In the genomic region with DNA sequence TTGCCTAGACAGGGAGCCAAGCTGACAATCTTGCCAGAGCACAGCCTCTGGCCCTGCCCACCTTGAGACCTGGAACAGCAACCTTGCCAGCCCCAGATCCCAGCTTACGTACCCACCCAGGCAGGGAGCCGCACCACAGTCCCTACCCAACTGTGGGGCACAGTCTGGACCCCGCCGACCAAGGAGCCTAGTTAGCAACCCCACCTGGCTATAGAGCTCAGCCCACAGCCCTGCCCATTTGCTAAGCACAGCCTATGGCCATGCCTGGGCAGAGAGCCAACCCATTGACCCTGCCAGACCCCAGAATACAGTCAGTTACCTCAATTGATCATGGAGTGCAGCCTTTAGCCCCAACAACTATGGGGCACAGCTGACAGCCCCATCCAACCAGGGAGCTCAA, we compare ENCODE assay signal across 17 cellular contexts.
DNase-seq lines count a peak whose midpoint lies in the region; ATAC-seq and TF ChIP-seq lines count a peak whose summit lies in the region.
"Had no signal": no experiment of that assay in that cellular context is flagged by ENCODE, and none has a peak within 500 bp of the region (broad histone marks: within the 10 kb centered on the region; RNA-seq: fewer than 3 reads in every experiment).

No MANE protein-coding gene starts in this region.

- no peak overlapping the region for H3K4me3 Mint-ChIP-seq in natural killer cell treated with Interleukin-12 subunit alpha and Interleukin-12 subunit beta and Interleukin-15 and Interleukin-18, amount 100 ng/mL, for 72 hours
- H3K4me3 Mint-ChIP-seq in natural killer cell (no peak overlapping the region), WTC11 (no peak overlapping the region)

- TF ChIP-seq CTCF in natural killer cell (IDR thresholded peaks at IDR 0.05), result no peak
- TF ChIP-seq CTCF in WTC11 (IDR thresholded peaks at IDR 0.05), result no peak
- no peak for TF ChIP-seq CTCF in ovary (IDR thresholded peaks at IDR 0.05)

- 92 to 98% (median 98%) methylated on average over 4 of the region's 4 CpGs for WGBS in ovary, 3 donors
- 96 to 97% methylated on average over 4 of the region's 4 CpGs for WGBS in aorta, 2 donors

- H3K4me3 ChIP-seq in ovary, result no peak overlapping the region
- H3K4me3 ChIP-seq in aorta (ENCODE audit: low read length in 2 of 2), result no peak overlapping the region
- H3K4me3 ChIP-seq: BLaER1 treated with 17β-estradiol and CSF1 and Interleukin-3, amounts not matched to agents 10 nM and 100 nM; PC-9 had no signal

- TF ChIP-seq EP300 in ovary (IDR thresholded peaks at IDR 0.05), result no peak

- TF ChIP-seq POLR2A in ovary (IDR thresholded peaks at IDR 0.05), result no peak

- H3K36me3 ChIP-seq in ovary (no peaks in the 10 kb centered on the region), aorta (ENCODE audit: control insufficient read depth in 1 of 2, insufficient read depth in 2 of 2, low read length in 1 of 2) (peaks cover 0 to 1% of the 10 kb centered on the region in 2 donors)

- intact Hi-C loops in natural killer cell (cut with micrococcal nuclease) (no loop called here), ovary (cut with DNase I) (no loop called here), aorta (cut with DNase I) (no loop called here), sciatic nerve (cut with DNase I) (no loop called here)

- no peaks in the 10 kb centered on the region for H3K27me3 ChIP-seq in ovary
- no peaks in the 10 kb centered on the region for H3K27me3 ChIP-seq in aorta (ENCODE audit: control insufficient read depth in 1 of 2, insufficient read depth in 2 of 2, low read length in 1 of 2)
- H3K27me3 ChIP-seq: BLaER1 treated with 17β-estradiol and CSF1 and Interleukin-3, amounts not matched to agents 10 nM and 100 nM had no signal

- POLR2A ChIA-PET in WTC11 (lab: Charles Lee), result no interaction called here

- H3K27ac Mint-ChIP-seq in natural killer cell treated with Interleukin-12 subunit alpha and Interleukin-12 subunit beta and Interleukin-15 and Interleukin-18, amount 100 ng/mL, for 72 hours, result no peak overlapping the region
- H3K27ac Mint-ChIP-seq in natural killer cell (no peak overlapping the region), WTC11 (no peak overlapping the region)

- H3K4me1 ChIP-seq in ovary (ENCODE audit: insufficient read depth) (no peaks in the 10 kb centered on the region), aorta (ENCODE audit: control insufficient read depth in 1 of 2, insufficient read depth in 2 of 2, low read length in 2 of 2) (no peaks in the 10 kb centered on the region)
- H3K4me1 ChIP-seq: BLaER1 treated with 17β-estradiol and CSF1 and Interleukin-3, amounts not matched to agents 10 nM and 100 nM had no signal

- H3K9me3 Mint-ChIP-seq in natural killer cell treated with Interleukin-12 subunit alpha and Interleukin-12 subunit beta and Interleukin-15 and Interleukin-18, amount 100 ng/mL, for 72 hours, result no peaks in the 10 kb centered on the region
- H3K9me3 Mint-ChIP-seq in natural killer cell, result no peaks in the 10 kb centered on the region
- H3K9me3 Mint-ChIP-seq in WTC11, result no peaks in the 10 kb centered on the region

- DNase-seq in natural killer cell treated with Interleukin-12 subunit alpha and Interleukin-12 subunit beta and Interleukin-15 and Interleukin-18, amount 100 ng/mL, for 72 hours (ENCODE audit: low spot score), result no peak
- no peak for DNase-seq in natural killer cell
- peak; percentile 7 for DNase-seq in WTC11 (ENCODE audit: low spot score)
- DNase-seq in ovary, result peak in 3 of 5 donors; percentile 5 to 28 (median 11)
- peak; percentile 30 to 70 for DNase-seq in aorta
- DNase-seq in sciatic nerve (ENCODE audit: low spot score), result no peak
- DNase-seq in glomerular visceral epithelial cell (ENCODE audit: extremely low spot score), result no peak
- DNase-seq: DMS79 treated with DMSO at 0.1 percent for 48 hours, MM.1S, NCI-H1092, NCI-H1436 treated with DMSO at 0.1 percent for 48 hours, NCI-H2029, NCI-H345, NCI-H526, PC-9 had no signal

- H3K9me3 ChIP-seq in ovary (no peaks in the 10 kb centered on the region), aorta (ENCODE audit: control insufficient read depth, low read length) (no peaks in the 10 kb centered on the region)
- H3K9me3 ChIP-seq: BLaER1 treated with 17β-estradiol and CSF1 and Interleukin-3, amounts not matched to agents 10 nM and 100 nM had no signal

- H3K27me3 Mint-ChIP-seq in natural killer cell treated with Interleukin-12 subunit alpha and Interleukin-12 subunit beta and Interleukin-15 and Interleukin-18, amount 100 ng/mL, for 72 hours, result no peaks in the 10 kb centered on the region
- no peaks in the 10 kb centered on the region for H3K27me3 Mint-ChIP-seq in natural killer cell (ENCODE audit: low read depth in 2 of 2)
- no peaks in the 10 kb centered on the region for H3K27me3 Mint-ChIP-seq in WTC11 (ENCODE audit: low read depth)

- no peaks in the 10 kb centered on the region for H3K4me1 Mint-ChIP-seq in natural killer cell treated with Interleukin-12 subunit alpha and Interleukin-12 subunit beta and Interleukin-15 and Interleukin-18, amount 100 ng/mL, for 72 hours (ENCODE audit: low read depth in 2 of 2)
- no peaks in the 10 kb centered on the region for H3K4me1 Mint-ChIP-seq in natural killer cell
- no peaks in the 10 kb centered on the region for H3K4me1 Mint-ChIP-seq in WTC11

- ATAC-seq in natural killer cell treated with Interleukin-12 subunit alpha and Interleukin-12 subunit beta and Interleukin-15 and Interleukin-18, amount 100 ng/mL, for 72 hours, result peak; percentile 17 to 52
- ATAC-seq in natural killer cell, result no peak
- no peak for ATAC-seq in WTC11
- ATAC-seq in aorta (ENCODE audit: low FRiP score), result no peak
- ATAC-seq in sciatic nerve, result no peak
- ATAC-seq in GM21576 (IDR thresholded peaks at IDR 0.05; ENCODE audit: unreplicated experiment), result no peak

- no peak overlapping the region for H3K27ac ChIP-seq in ovary
- H3K27ac ChIP-seq in aorta (ENCODE audit: low read depth in 1 of 2, low read length in 2 of 2), result no peak overlapping the region
- H3K27ac ChIP-seq: BLaER1 treated with 17β-estradiol and CSF1 and Interleukin-3, amounts not matched to agents 10 nM and 100 nM; PC-9 had no signal

- H3K36me3 Mint-ChIP-seq in natural killer cell treated with Interleukin-12 subunit alpha and Interleukin-12 subunit beta and Interleukin-15 and Interleukin-18, amount 100 ng/mL, for 72 hours, result no peaks in the 10 kb centered on the region
- H3K36me3 Mint-ChIP-seq in natural killer cell (no peaks in the 10 kb centered on the region), WTC11 (no peaks in the 10 kb centered on the region)

- CTCF ChIA-PET in WTC11 (lab: Charles Lee), result no interaction called here

TF ChIP-seq in WTC11, 78 proteins besides CTCF, POLR2A, EP300 and RAD21 (continues in another document):
- TF ChIP-seq JAZF1 (CRISPR knock-in tag; IDR thresholded peaks at IDR 0.05) (no peak), RORB (CRISPR knock-in tag; IDR thresholded peaks at IDR 0.05) (no peak), FOXK1 (CRISPR knock-in tag; IDR thresholded peaks at IDR 0.05) (no peak), PRRX2 (CRISPR knock-in tag; IDR thresholded peaks at IDR 0.05) (no peak), FOXP1 (CRISPR knock-in tag; IDR thresholded peaks at IDR 0.05; ENCODE audit: borderline replicate concordance) (no peak), ZNF396 (CRISPR knock-in tag; IDR thresholded peaks at IDR 0.05; ENCODE audit: borderline replicate concordance) (no peak)
- TF ChIP-seq, protein P1, sequence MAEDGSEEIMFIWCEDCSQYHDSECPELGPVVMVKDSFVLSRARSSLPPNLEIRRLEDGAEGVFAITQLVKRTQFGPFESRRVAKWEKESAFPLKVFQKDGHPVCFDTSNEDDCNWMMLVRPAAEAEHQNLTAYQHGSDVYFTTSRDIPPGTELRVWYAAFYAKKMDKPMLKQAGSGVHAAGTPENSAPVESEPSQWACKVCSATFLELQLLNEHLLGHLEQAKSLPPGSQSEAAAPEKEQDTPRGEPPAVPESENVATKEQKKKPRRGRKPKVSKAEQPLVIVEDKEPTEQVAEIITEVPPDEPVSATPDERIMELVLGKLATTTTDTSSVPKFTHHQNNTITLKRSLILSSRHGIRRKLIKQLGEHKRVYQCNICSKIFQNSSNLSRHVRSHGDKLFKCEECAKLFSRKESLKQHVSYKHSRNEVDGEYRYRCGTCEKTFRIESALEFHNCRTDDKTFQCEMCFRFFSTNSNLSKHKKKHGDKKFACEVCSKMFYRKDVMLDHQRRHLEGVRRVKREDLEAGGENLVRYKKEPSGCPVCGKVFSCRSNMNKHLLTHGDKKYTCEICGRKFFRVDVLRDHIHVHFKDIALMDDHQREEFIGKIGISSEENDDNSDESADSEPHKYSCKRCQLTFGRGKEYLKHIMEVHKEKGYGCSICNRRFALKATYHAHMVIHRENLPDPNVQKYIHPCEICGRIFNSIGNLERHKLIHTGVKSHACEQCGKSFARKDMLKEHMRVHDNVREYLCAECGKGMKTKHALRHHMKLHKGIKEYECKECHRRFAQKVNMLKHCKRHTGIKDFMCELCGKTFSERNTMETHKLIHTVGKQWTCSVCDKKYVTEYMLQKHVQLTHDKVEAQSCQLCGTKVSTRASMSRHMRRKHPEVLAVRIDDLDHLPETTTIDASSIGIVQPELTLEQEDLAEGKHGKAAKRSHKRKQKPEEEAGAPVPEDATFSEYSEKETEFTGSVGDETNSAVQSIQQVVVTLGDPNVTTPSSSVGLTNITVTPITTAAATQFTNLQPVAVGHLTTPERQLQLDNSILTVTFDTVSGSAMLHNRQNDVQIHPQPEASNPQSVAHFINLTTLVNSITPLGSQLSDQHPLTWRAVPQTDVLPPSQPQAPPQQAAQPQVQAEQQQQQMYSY (CRISPR knock-in tag; IDR thresholded peaks at IDR 0.05), result no peak
- TF ChIP-seq, protein P2, sequence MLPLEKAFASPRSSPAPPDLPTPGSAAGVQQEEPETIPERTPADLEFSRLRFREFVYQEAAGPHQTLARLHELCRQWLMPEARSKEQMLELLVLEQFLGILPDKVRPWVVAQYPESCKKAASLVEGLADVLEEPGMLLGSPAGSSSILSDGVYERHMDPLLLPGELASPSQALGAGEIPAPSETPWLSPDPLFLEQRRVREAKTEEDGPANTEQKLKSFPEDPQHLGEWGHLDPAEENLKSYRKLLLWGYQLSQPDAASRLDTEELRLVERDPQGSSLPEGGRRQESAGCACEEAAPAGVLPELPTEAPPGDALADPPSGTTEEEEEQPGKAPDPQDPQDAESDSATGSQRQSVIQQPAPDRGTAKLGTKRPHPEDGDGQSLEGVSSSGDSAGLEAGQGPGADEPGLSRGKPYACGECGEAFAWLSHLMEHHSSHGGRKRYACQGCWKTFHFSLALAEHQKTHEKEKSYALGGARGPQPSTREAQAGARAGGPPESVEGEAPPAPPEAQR (CRISPR knock-in tag; IDR thresholded peaks at IDR 0.05), result no peak

Comparison
In these comparisons a context has a peak if more than half of its experiments do, and no peak if none do; other contexts are left out.
1. ATAC-seq: peak in natural killer cell treated with Interleukin-12 subunit alpha and Interleukin-12 subunit beta and Interleukin-15 and Interleukin-18, amount 100 ng/mL, for 72 hours (2 of 2); none in natural killer cell (0 of 3), WTC11 (single experiment), aorta (single experiment), sciatic nerve (single experiment) and GM21576 (single experiment).
2. DNase-seq: peak in WTC11 (single experiment), ovary (3 of 5) and aorta (2 of 2); none in natural killer cell treated with Interleukin-12 subunit alpha and Interleukin-12 subunit beta and Interleukin-15 and Interleukin-18, amount 100 ng/mL, for 72 hours (single experiment), natural killer cell (single experiment), sciatic nerve (single experiment) and glomerular visceral epithelial cell (single experiment).